In the genomic region with DNA sequence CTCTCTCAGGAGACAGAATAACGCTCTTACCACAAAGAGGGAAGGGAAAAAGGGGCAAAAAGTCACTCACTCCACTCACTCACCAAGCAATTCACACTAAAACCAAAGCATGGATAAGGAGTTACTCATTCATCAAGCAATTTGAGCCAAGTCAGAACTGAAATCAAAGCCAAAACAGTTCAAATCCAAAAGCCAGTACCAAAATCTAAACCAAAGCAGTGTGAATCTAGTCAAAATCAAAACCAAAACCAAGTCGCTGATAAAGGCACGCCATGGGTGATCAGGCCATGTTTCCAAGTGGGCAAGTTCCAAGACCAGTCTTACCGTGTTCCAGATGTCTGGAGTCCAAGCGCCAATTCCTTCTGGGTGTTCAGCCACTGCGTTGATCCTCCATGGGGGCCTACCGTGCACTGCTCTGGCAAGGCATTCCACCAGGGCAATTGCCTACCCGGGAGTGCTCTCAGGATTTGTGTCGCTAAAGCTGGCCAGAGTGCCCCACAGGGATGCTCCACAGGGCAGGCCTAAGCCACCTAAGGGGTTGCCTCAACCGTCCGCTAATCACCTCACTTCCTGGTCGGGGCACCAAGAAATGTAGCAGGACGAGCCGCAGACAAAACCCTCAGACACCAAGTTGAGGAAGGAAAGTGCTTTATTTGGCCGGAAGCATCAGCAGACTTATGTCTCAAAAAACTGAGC, we compare ENCODE assay signal across 15 cellular contexts.
"Had no signal": no experiment of that assay in that cellular context is flagged by ENCODE, and none has a peak within 500 bp of the region (broad histone marks: within the 10 kb centered on the region; RNA-seq: fewer than 3 reads in every experiment).

No MANE protein-coding gene starts in this region.

- H3K27ac Mint-ChIP-seq: activated CD4-positive, alpha-beta T cell treated with anti-CD3 and anti-CD28 coated beads, Interleukin-2, amount 10 ng/mL, durations not matched to agents 7 days and 5 days; naive B cell had no signal

- H3K27me3 Mint-ChIP-seq: activated naive CD8-positive, alpha-beta T cell treated with anti-CD3 and anti-CD28 coated beads, Interleukin-2, amount 50 U/mL, for 24 hours had no signal

- H3K9me3 ChIP-seq: psoas muscle, upper lobe of right lung had no signal

- H3K36me3 ChIP-seq: lower lobe of right lung, upper lobe of right lung had no signal

- H3K4me3 Mint-ChIP-seq: activated CD4-positive, alpha-beta T cell treated with anti-CD3 and anti-CD28 coated beads, Interleukin-2, amount 10 ng/mL, durations not matched to agents 7 days and 5 days; activated naive CD8-positive, alpha-beta T cell treated with anti-CD3 and anti-CD28 coated beads, Interleukin-2, amount 50 U/mL, for 24 hours; immature natural killer cell; naive B cell had no signal

- H3K4me1 ChIP-seq: psoas muscle, upper lobe of right lung had no signal

- H3K27me3 ChIP-seq: upper lobe of right lung had no signal

- H3K4me1 Mint-ChIP-seq: activated CD4-positive, alpha-beta T cell treated with anti-CD3 and anti-CD28 coated beads, Interleukin-2, amount 10 ng/mL, durations not matched to agents 7 days and 5 days; activated naive CD8-positive, alpha-beta T cell treated with anti-CD3 and anti-CD28 coated beads, Interleukin-2, amount 50 U/mL, for 24 hours; immature natural killer cell; naive B cell had no signal

- H3K27ac ChIP-seq: lower lobe of right lung, psoas muscle, upper lobe of right lung had no signal

- ATAC-seq: activated naive CD8-positive, alpha-beta T cell treated with anti-CD3 and anti-CD28 coated beads, Interleukin-2, amount 50 U/mL, for 24 hours; lower lobe of right lung; psoas muscle; upper lobe of right lung had no signal

- H3K4me3 ChIP-seq: lower lobe of right lung, psoas muscle, upper lobe of right lung had no signal

- DNase-seq: activated CD4-positive, alpha-beta T cell treated with anti-CD3 and anti-CD28 coated beads, Interleukin-2, amount 10 ng/mL, durations not matched to agents 7 days and 5 days; activated CD4-positive, CD25-positive, alpha-beta regulatory T cell; activated gamma-delta T cell treated with Interleukin-2 at 50 U/mL for 16 hours; activated naive CD8-positive, alpha-beta T cell treated with anti-CD3 and anti-CD28 coated beads, Interleukin-2, amount 50 U/mL, for 24 hours; activated T-cell treated with anti-CD3 and anti-CD28 coated beads, Interleukin-2, amount 50 U/mL, for 1 hour; effector CD4-positive, alpha-beta T cell; immature natural killer cell; lower lobe of right lung; midbrain; naive B cell; nucleus accumbens; psoas muscle; stimulated activated CD4-positive, alpha-beta T cell treated with anti-CD3 and anti-CD28 coated beads, Interleukin-12 subunit alpha, Interleukin-12 subunit beta, amount 100 ng/mL, for 4 hours; stimulated activated naive CD4-positive, alpha-beta T cell treated with Interleukin-2 at 50 U/mL for 16 hours; upper lobe of right lung had no signal
